ENCODE assay signal across 13 cellular contexts in genomic region chr6:3377536-3378397, GRCh38.
DNase-seq lines count a peak whose midpoint lies in the region; ATAC-seq, FAIRE-seq and TF ChIP-seq lines count a peak whose summit lies in the region.
"Had no signal": no experiment of that assay in that cellular context is flagged by ENCODE, and none has a peak within 500 bp of the region (broad histone marks: within the 10 kb centered on the region; RNA-seq: fewer than 3 reads in every experiment).

No MANE protein-coding gene starts in this region.

- DNase-seq in Right ventricle myocardium superior (no peak), left cardiac atrium (no peak), K562 (ENCODE audit: extremely low read depth in 1 of 4, low spot score in 3 of 4) (no peak), substantia nigra (lab: John Stamatoyannopoulos, UW) (no peak), ACHN (no peak), thyroid gland (no peak)
- DNase-seq: NCI-H1436, NCI-H526 had no signal

- H3K4me3 ChIP-seq in K562 (no peak overlapping the region), liver (ENCODE audit: low read depth in 1 of 3, low read length in 3 of 3) (no peak overlapping the region), thyroid gland (replicated peaks in 1 of 3) (no peak overlapping the region)

- no peak for FAIRE-seq in K562 (lab: Jason Lieb, UNC)
- FAIRE-seq: GM19239, HTR-8/SVneo, islet of Langerhans had no signal

- 72% methylated on average over 17 of the region's 17 CpGs for WGBS in K562 (ENCODE audit: insufficient coverage, low coverage, missing lambda C conversion rate)
- 56% methylated on average over 17 of the region's 17 CpGs for WGBS in liver
- 85 to 87% methylated on average over 17 of the region's 17 CpGs for WGBS in thyroid gland, 2 donors

- no peaks in the 10 kb centered on the region for H3K79me2 ChIP-seq in K562 (ENCODE audit: control insufficient read depth, insufficient read depth, low read length)

- no peak overlapping the region for H3K27ac ChIP-seq in K562 (ENCODE audit: extremely low read depth, low read depth, low read length)
- peak overlapping the region; percentile 8 to 36 for H3K27ac ChIP-seq in liver (ENCODE audit: low read depth in 1 of 2, low read length in 2 of 2)
- peak overlapping the region; percentile 92 for H3K27ac ChIP-seq in substantia nigra (ENCODE audit: low read depth, low read length, poor library complexity, severe bottlenecking)
- H3K27ac ChIP-seq in thyroid gland: no peak overlapping the region

- no peak for TF ChIP-seq EP300 in K562 (IDR thresholded peaks at IDR 0.05; ENCODE audit: low read length)

- TF ChIP-seq POLR2A in K562 (conservative IDR thresholded peaks at IDR 0.05) (no peak), thyroid gland (IDR thresholded peaks at IDR 0.05) (no peak)

- no TSS peak for BruUV-seq in K562 (replicated peaks; lab: Mats Ljungman, UMichigan)

- POLR2A ChIA-PET in K562 (lab: Yijun Ruan, JAX): interaction anchor here (1.0 kb wide), 1 partner anchor 29 kb away, joined by 3 read pairs; no protein-coding TSS in a partner anchor

- H3K36me3 ChIP-seq in K562 (ENCODE audit: control insufficient read depth, insufficient read depth, low read length): no peaks in the 10 kb centered on the region
- H3K36me3 ChIP-seq in liver (ENCODE audit: control insufficient read depth in 4 of 4, insufficient read depth in 3 of 4, low read depth in 1 of 4, low read length in 3 of 4): no peaks in the 10 kb centered on the region
- no peaks in the 10 kb centered on the region for H3K36me3 ChIP-seq in thyroid gland

- H3K4me1 ChIP-seq in K562 (replicated peaks in 1 of 2; ENCODE audit: control insufficient read depth in 2 of 2, insufficient read depth in 2 of 2, low read length in 2 of 2): peaks cover 18 to 36% of the 10 kb centered on the region in 2 experiments
- peaks cover 19 to 64% (median 43%) of the 10 kb centered on the region in 4 donors for H3K4me1 ChIP-seq in liver (ENCODE audit: control insufficient read depth in 4 of 4, insufficient read depth in 4 of 4, low read length in 3 of 4)
- H3K4me1 ChIP-seq in thyroid gland: peaks cover 17% of the 10 kb centered on the region in 2 donors

- H3K9me1 ChIP-seq in K562 (ENCODE audit: control insufficient read depth, insufficient read depth, low read length): no peaks in the 10 kb centered on the region

- intact Hi-C loops in Right ventricle myocardium superior (cut with DNase I) (no loop called here), left cardiac atrium (cut with DNase I) (no loop called here), K562 (cut with micrococcal nuclease) (no loop called here), thyroid gland (cut with DNase I) (no loop called here)

- no peaks in the 10 kb centered on the region for H3K27me3 ChIP-seq in K562 (ENCODE audit: control insufficient read depth in 2 of 2, insufficient read depth in 2 of 2, low read length in 2 of 2)
- H3K27me3 ChIP-seq in liver (ENCODE audit: control insufficient read depth in 4 of 4, insufficient read depth in 4 of 4, low read length in 3 of 4): no peaks in the 10 kb centered on the region
- H3K27me3 ChIP-seq in thyroid gland: no peaks in the 10 kb centered on the region

- H2AFZ ChIP-seq in K562 (ENCODE audit: low read depth, low read length): no peak overlapping the region

- H3K9ac ChIP-seq in K562 (ENCODE audit: insufficient read depth in 1 of 2, low read depth in 2 of 2, low read length in 2 of 2) (peak overlapping the region in 1 of 2 experiments; percentile 7; a peak in 1 of 4 replicates), liver (ENCODE audit: low read depth in 1 of 2, low read length in 2 of 2) (no peak overlapping the region)

- no peaks in the 10 kb centered on the region for H4K20me1 ChIP-seq in K562 (replicated peaks; ENCODE audit: control insufficient read depth, insufficient read depth, low read length)

- no peak for TF ChIP-seq RAD21 in K562 (CRISPR knock-in tag; conservative IDR thresholded peaks at IDR 0.05 in 1 of 2, IDR thresholded peaks at IDR 0.05 in 1 of 2)
- no peak for TF ChIP-seq RAD21 in liver (IDR thresholded peaks at IDR 0.05)

- H3K9me3 ChIP-seq in K562 (replicated peaks; ENCODE audit: control insufficient read depth, insufficient read depth, low read depth, low read length) (no peaks in the 10 kb centered on the region), liver (ENCODE audit: control insufficient read depth in 4 of 4, low read length in 3 of 4) (no peaks in the 10 kb centered on the region), thyroid gland (no peaks in the 10 kb centered on the region)

- in situ Hi-C loops in K562 (cut with MboI) (no loop called here), ACHN (cut with HindIII; ENCODE audit: low pct_ligation_motif_present, low pct_unique_long_range_greater_than_20kb, low sequenced_read_pairs) (no loop called here)

- TF ChIP-seq CTCF in K562 (IDR thresholded peaks at IDR 0.05 in 2 of 3, conservative IDR thresholded peaks at IDR 0.05 in 1 of 3; ENCODE audit: insufficient read depth in 2 of 3, low read depth in 1 of 3, low read length in 3 of 3) (no peak), liver (IDR thresholded peaks at IDR 0.05; ENCODE audit: low read depth, low read length, missing input control) (no peak), thyroid gland (IDR thresholded peaks at IDR 0.05) (no peak)

- CTCF ChIA-PET in K562 (lab: Yijun Ruan, JAX; ENCODE audit: low intra/inter-chr PET ratio): no interaction called here

- peak; percentile 19 for ATAC-seq in Right ventricle myocardium superior (ENCODE audit: poor library complexity)
- ATAC-seq in left cardiac atrium: no peak
- no peak for ATAC-seq in K562
- no peak for ATAC-seq in GM21423 (IDR thresholded peaks at IDR 0.05; ENCODE audit: unreplicated experiment)

- no peak overlapping the region for H3K4me2 ChIP-seq in K562 (ENCODE audit: insufficient read depth, low read length)

TF ChIP-seq in K562, 482 proteins besides CTCF, POLR2A, EP300 and RAD21 (continues in another document):
- no peak for TF ChIP-seq E2F8 (IDR thresholded peaks at IDR 0.05; ENCODE audit: low read depth, partially characterized antibody)
- no peak for TF ChIP-seq NR2C2 (CRISPR knock-in tag; IDR thresholded peaks at IDR 0.05)
- TF ChIP-seq NR2C2 (tag; IDR thresholded peaks at IDR 0.05): 0 out of 2 replicates have a peak, but pooled peaks have one; percentile 36
- 0 out of 2 replicates have a peak, but pooled peaks have one; percentile 18 for TF ChIP-seq TFAP4 (CRISPR knock-in tag; IDR thresholded peaks at IDR 0.05; ENCODE audit: borderline replicate concordance)

TF ChIP-seq in liver, 16 proteins besides CTCF, POLR2A, EP300 and RAD21 (continues in another document):
- TF ChIP-seq GABPA (IDR thresholded peaks at IDR 0.05 in 1 of 2, conservative IDR thresholded peaks at IDR 0.05 in 1 of 2) (no peak), MAX (IDR thresholded peaks at IDR 0.05) (peak; percentile 52), YY1 (IDR thresholded peaks at IDR 0.05) (peak; percentile 76), TAF1 (conservative IDR thresholded peaks at IDR 0.05) (no peak), EGR1 (IDR thresholded peaks at IDR 0.05; ENCODE audit: low read depth in 2 of 2) (peak in 1 of 2 donors; percentile 22), JUND (IDR thresholded peaks at IDR 0.05) (no peak), RXRA (IDR thresholded peaks at IDR 0.05) (peak; percentile 75 to 82), SP1 (IDR thresholded peaks at IDR 0.05) (peak; percentile 63), FOXA2 (IDR thresholded peaks at IDR 0.05) (peak; percentile 51), HNF4A (conservative IDR thresholded peaks at IDR 0.05) (peak; percentile 77 to 80), NR2F2 (IDR thresholded peaks at IDR 0.05) (peak; percentile 58), REST (IDR thresholded peaks at IDR 0.05) (no peak), HNF4G (IDR thresholded peaks at IDR 0.05) (peak; percentile 33)
- TF ChIP-seq, protein P1, sequence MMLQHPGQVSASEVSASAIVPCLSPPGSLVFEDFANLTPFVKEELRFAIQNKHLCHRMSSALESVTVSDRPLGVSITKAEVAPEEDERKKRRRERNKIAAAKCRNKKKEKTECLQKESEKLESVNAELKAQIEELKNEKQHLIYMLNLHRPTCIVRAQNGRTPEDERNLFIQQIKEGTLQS (IDR thresholded peaks at IDR 0.05): no peak

Comparison
In these comparisons a context has a peak if more than half of its experiments do, and no peak if none do; other contexts are left out.
1. H3K27ac ChIP-seq: peak in liver (2 of 2) and substantia nigra (single experiment); none in K562 (single experiment) and thyroid gland (0 of 3).